11 cellular contexts compared by ENCODE assay signal in genomic region chr7:628826-629225, GRCh38.
A peak's percentile ranks its signal among the peaks of the same experiment; 100 is the strongest.
DNase-seq lines count a peak whose midpoint lies in the region; ATAC-seq and TF ChIP-seq lines count a peak whose summit lies in the region.
"Had no signal": no experiment of that assay in that cellular context is flagged by ENCODE, and none has a peak within 500 bp of the region (broad histone marks: within the 10 kb centered on the region; RNA-seq: fewer than 3 reads in every experiment).

No MANE protein-coding gene starts in this region.

- no peak overlapping the region for H2BK20ac ChIP-seq in H9 (ENCODE audit: low read depth, low read length, poor library complexity, severe bottlenecking)

- no peak overlapping the region for H3K18ac ChIP-seq in H9 (ENCODE audit: insufficient read length, low read depth, low read length)

- H3K27me3 Mint-ChIP-seq in H9 (ENCODE audit: low read depth): no peaks in the 10 kb centered on the region
- H3K27me3 Mint-ChIP-seq in activated CD8-positive, alpha-beta T cell treated with anti-CD3 and anti-CD28 coated beads, Interleukin-2, amount 10 ng/mL, durations not matched to agents 7 days and 5 days (ENCODE audit: low read depth): no peaks in the 10 kb centered on the region
- H3K27me3 Mint-ChIP-seq: B cell; CD4-positive, alpha-beta T cell had no signal

- H4K8ac ChIP-seq in H9 (replicated peaks; ENCODE audit: insufficient read length, low read depth, low read length): no peak overlapping the region

- H3K4me1 ChIP-seq in H9 (ENCODE audit: insufficient read depth, low read length): no peaks in the 10 kb centered on the region
- H3K4me1 ChIP-seq in upper lobe of right lung: no peaks in the 10 kb centered on the region
- H3K4me1 ChIP-seq: Caco-2 had no signal

- no CpG with 5 or more reads among the region's 19 CpGs for WGBS in H9 (ENCODE audit: extremely low coverage, insufficient read length, low lambda C conversion rate)

- no peak overlapping the region for H2BK120ac ChIP-seq in H9 (ENCODE audit: low read depth, low read length, poor library complexity, severe bottlenecking)

- H3K4me1 Mint-ChIP-seq in H9: no peaks in the 10 kb centered on the region
- no peaks in the 10 kb centered on the region for H3K4me1 Mint-ChIP-seq in activated CD8-positive, alpha-beta T cell treated with anti-CD3 and anti-CD28 coated beads, Interleukin-2, amount 10 ng/mL, durations not matched to agents 7 days and 5 days (ENCODE audit: low read depth)
- H3K4me1 Mint-ChIP-seq: B cell had no signal

- DNase-seq in H9 (no peak), omental fat pad (ENCODE audit: low spot score) (no peak), upper lobe of right lung (peak; percentile 39), substantia nigra (lab: John Stamatoyannopoulos, UW) (no peak)
- DNase-seq in activated CD8-positive, alpha-beta T cell treated with anti-CD3 and anti-CD28 coated beads, Interleukin-2, amount 10 ng/mL, durations not matched to agents 7 days and 5 days: no peak
- DNase-seq: Caco-2; CD4-positive, alpha-beta T cell; GOT3 had no signal

- no peak overlapping the region for H2BK15ac ChIP-seq in H9 (ENCODE audit: low read depth, low read length)

- H3K23ac ChIP-seq in H9 (ENCODE audit: insufficient read length, low read depth, low read length): no peak overlapping the region

- H3K9me3 ChIP-seq in H9 (ENCODE audit: control insufficient read depth, low read depth, low read length) (peaks cover 5% of the 10 kb centered on the region), upper lobe of right lung (peaks cover 7% of the 10 kb centered on the region)
- H3K9me3 ChIP-seq: Caco-2 had no signal

- POLR2A ChIA-PET in activated CD8-positive, alpha-beta T cell treated with anti-CD3 and anti-CD28 coated beads, Interleukin-2, amount 10 ng/mL, durations not matched to agents 7 days and 5 days (lab: Charles Lee): no interaction called here

- no peaks in the 10 kb centered on the region for H3K79me2 ChIP-seq in H9 (ENCODE audit: insufficient read depth, low read length)

- H3K27ac ChIP-seq in H9 (ENCODE audit: insufficient read length, low read depth, low read length) (no peak overlapping the region), upper lobe of right lung (no peak overlapping the region), substantia nigra (ENCODE audit: low read depth, low read length, poor library complexity, severe bottlenecking) (no peak overlapping the region)
- H3K27ac ChIP-seq: C4-2B had no signal

- H3K36me3 ChIP-seq in upper lobe of right lung: no peaks in the 10 kb centered on the region

- no peak overlapping the region for H3K27ac Mint-ChIP-seq in H9
- H3K27ac Mint-ChIP-seq in activated CD8-positive, alpha-beta T cell treated with anti-CD3 and anti-CD28 coated beads, Interleukin-2, amount 10 ng/mL, durations not matched to agents 7 days and 5 days: no peak overlapping the region
- H3K27ac Mint-ChIP-seq: B cell; CD4-positive, alpha-beta T cell had no signal

- peak overlapping the region; percentile 50; the same call in 1 of the 2 replicates for H3K14ac ChIP-seq in H9 (ENCODE audit: insufficient read depth, low read length)

- H2AK5ac ChIP-seq in H9 (ENCODE audit: insufficient read length, low read length): no peak overlapping the region

- H3K4me2 ChIP-seq in H9 (ENCODE audit: insufficient read depth, insufficient read length, low read length): no peak overlapping the region

- H3K79me1 ChIP-seq in H9 (ENCODE audit: insufficient read depth, low read depth, low read length, poor library complexity, severe bottlenecking): no peaks in the 10 kb centered on the region

- no peak overlapping the region for H3K4me3 Mint-ChIP-seq in H9
- H3K4me3 Mint-ChIP-seq in activated CD8-positive, alpha-beta T cell treated with anti-CD3 and anti-CD28 coated beads, Interleukin-2, amount 10 ng/mL, durations not matched to agents 7 days and 5 days: no peak overlapping the region
- H3K4me3 Mint-ChIP-seq: B cell; CD4-positive, alpha-beta T cell had no signal

- H3K27me3 ChIP-seq in H9 (ENCODE audit: insufficient read depth, low read length) (no peaks in the 10 kb centered on the region), upper lobe of right lung (no peaks in the 10 kb centered on the region)

- H4K20me1 ChIP-seq in H9 (ENCODE audit: control insufficient read depth, insufficient read depth, insufficient read length): peaks cover 6% of the 10 kb centered on the region

- no peak overlapping the region for H3K56ac ChIP-seq in H9 (ENCODE audit: insufficient read length, low read depth, low read length)

- no peak overlapping the region for H2BK5ac ChIP-seq in H9 (ENCODE audit: insufficient read length, low read length)

- H3K36me3 Mint-ChIP-seq in H9 (ENCODE audit: insufficient read depth in 1 of 3, low read depth in 3 of 3): peaks cover 15 to 25% (median 18%) of the 10 kb centered on the region in 3 experiments
- peaks cover 18% of the 10 kb centered on the region for H3K36me3 Mint-ChIP-seq in activated CD8-positive, alpha-beta T cell treated with anti-CD3 and anti-CD28 coated beads, Interleukin-2, amount 10 ng/mL, durations not matched to agents 7 days and 5 days (ENCODE audit: low read depth)

- no peak overlapping the region for H4K5ac ChIP-seq in H9 (ENCODE audit: insufficient read length, low read depth, low read length)

- peaks cover 17 to 23% of the 10 kb centered on the region in 2 experiments for H3K9me3 Mint-ChIP-seq in H9
- H3K9me3 Mint-ChIP-seq in activated CD8-positive, alpha-beta T cell treated with anti-CD3 and anti-CD28 coated beads, Interleukin-2, amount 10 ng/mL, durations not matched to agents 7 days and 5 days (ENCODE audit: insufficient read depth): peaks cover 18% of the 10 kb centered on the region

- no peak overlapping the region for H2BK12ac ChIP-seq in H9 (ENCODE audit: insufficient read length, low read depth, low read length)

- H3T11ph ChIP-seq in H9 (ENCODE audit: low read length): no peak overlapping the region

- no peak for TF ChIP-seq CTCF in H9 (conservative IDR thresholded peaks at IDR 0.05)
- no peak for TF ChIP-seq CTCF in omental fat pad (IDR thresholded peaks at IDR 0.05)
- no peak for TF ChIP-seq CTCF in upper lobe of right lung (IDR thresholded peaks at IDR 0.05)

- CTCF ChIA-PET in activated CD8-positive, alpha-beta T cell treated with anti-CD3 and anti-CD28 coated beads, Interleukin-2, amount 10 ng/mL, durations not matched to agents 7 days and 5 days (lab: Charles Lee): no interaction called here

- no peak overlapping the region for H3K4ac ChIP-seq in H9 (ENCODE audit: low read depth, low read length)

- H3K9ac ChIP-seq in H9 (ENCODE audit: extremely low read depth, insufficient read length, low read length): no peak overlapping the region

- no peak overlapping the region for H3K4me3 ChIP-seq in upper lobe of right lung

- no peaks in the 10 kb centered on the region for H3K23me2 ChIP-seq in H9 (ENCODE audit: insufficient read length, low read depth, low read length, poor library complexity, severe bottlenecking)

- no peak overlapping the region for H4K91ac ChIP-seq in H9 (ENCODE audit: insufficient read length, low read depth, low read length)

- no peak overlapping the region for H2AFZ ChIP-seq in H9 (ENCODE audit: low read length)

- ATAC-seq in omental fat pad (ENCODE audit: low FRiP score): peak; percentile 18
- ATAC-seq in upper lobe of right lung: no peak
- no peak for ATAC-seq in activated CD8-positive, alpha-beta T cell treated with anti-CD3 and anti-CD28 coated beads, Interleukin-2, amount 10 ng/mL, durations not matched to agents 7 days and 5 days
- no peak for ATAC-seq in HG03097 (IDR thresholded peaks at IDR 0.05; ENCODE audit: low FRiP score, unreplicated experiment)

- intact Hi-C loops in upper lobe of right lung (cut with DNase I): no loop called here
